ENCODE assay signal across 1 cellular context in the genomic region with DNA sequence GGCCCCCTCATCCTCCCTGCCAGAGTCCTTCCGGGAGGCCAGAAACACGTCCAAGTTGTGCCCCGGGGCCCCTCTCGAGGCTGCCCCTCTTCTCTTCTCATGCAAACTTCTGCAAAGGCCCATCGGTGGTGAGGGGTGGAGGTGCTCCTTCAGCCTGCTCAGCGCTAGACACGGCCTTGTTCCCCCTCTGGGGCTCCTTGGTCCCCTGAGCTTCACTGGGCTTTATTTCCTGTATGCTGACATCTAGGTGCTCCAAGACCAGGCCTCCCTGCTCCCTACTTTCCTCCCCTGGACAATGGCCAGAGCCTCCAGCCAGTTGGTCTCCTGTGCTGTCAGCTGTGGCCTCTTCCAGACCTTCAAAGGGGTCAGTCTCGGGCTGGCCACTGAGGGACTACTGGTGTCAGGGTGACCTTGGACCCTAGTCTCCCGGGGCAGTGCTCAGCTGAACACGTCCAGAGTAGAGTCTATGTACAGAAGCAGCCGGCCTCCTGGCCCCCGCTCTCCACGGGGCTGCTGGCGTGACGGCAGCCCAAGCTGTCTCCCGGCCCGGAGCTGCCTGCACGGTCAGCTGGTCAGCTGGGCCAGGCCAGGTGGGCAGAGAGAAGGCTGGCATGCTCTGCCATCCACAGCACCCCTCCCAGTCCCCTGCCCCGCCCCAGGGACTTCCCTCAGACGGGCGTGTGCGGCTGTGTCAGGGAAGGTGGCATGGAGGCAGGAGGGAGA.
TF ChIP-seq lines count a peak whose summit lies in the region.

No MANE protein-coding gene starts in this region.

TF ChIP-seq in HepG2, 621 proteins besides CTCF, POLR2A, EP300 and RAD21 (continued from another document and continues in another):
- TF ChIP-seq, protein P1, sequence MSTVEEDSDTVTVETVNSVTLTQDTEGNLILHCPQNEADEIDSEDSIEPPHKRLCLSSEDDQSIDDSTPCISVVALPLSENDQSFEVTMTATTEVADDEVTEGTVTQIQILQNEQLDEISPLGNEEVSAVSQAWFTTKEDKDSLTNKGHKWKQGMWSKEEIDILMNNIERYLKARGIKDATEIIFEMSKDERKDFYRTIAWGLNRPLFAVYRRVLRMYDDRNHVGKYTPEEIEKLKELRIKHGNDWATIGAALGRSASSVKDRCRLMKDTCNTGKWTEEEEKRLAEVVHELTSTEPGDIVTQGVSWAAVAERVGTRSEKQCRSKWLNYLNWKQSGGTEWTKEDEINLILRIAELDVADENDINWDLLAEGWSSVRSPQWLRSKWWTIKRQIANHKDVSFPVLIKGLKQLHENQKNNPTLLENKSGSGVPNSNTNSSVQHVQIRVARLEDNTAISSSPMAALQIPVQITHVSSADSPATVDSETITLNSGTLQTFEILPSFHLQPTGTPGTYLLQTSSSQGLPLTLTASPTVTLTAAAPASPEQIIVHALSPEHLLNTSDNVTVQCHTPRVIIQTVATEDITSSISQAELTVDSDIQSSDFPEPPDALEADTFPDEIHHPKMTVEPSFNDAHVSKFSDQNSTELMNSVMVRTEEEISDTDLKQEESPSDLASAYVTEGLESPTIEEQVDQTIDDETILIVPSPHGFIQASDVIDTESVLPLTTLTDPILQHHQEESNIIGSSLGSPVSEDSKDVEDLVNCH (CRISPR knock-in tag; IDR thresholded peaks at IDR 0.05), result no peak
- TF ChIP-seq CENPX (CRISPR knock-in tag; IDR thresholded peaks at IDR 0.05) (no peak), ZNF530 (CRISPR knock-in tag; IDR thresholded peaks at IDR 0.05; ENCODE audit: low read depth) (no peak), GLI4 (CRISPR knock-in tag; IDR thresholded peaks at IDR 0.05; ENCODE audit: borderline replicate concordance) (0 out of 2 replicates have a peak, but pooled peaks have one; percentile 34), ZNF670 (CRISPR knock-in tag; IDR thresholded peaks at IDR 0.05; ENCODE audit: borderline replicate concordance) (no peak; the same call in 1 of the 2 replicates), TGIF2 (CRISPR knock-in tag; IDR thresholded peaks at IDR 0.05) (no peak; the same call in 1 of the 2 replicates), EHMT2 (IDR thresholded peaks at IDR 0.05; ENCODE audit: borderline replicate concordance, low read depth, low read length) (no peak), RCOR2 (CRISPR knock-in tag; IDR thresholded peaks at IDR 0.05) (peak; percentile 47; the same call in 1 of the 2 replicates), KDM2A (CRISPR knock-in tag; IDR thresholded peaks at IDR 0.05; ENCODE audit: borderline replicate concordance, low read depth) (peak; percentile 68; the same call in 1 of the 2 replicates), BCL6 (CRISPR knock-in tag; IDR thresholded peaks at IDR 0.05) (peak; percentile 82), TAF1 (CRISPR knock-in tag; IDR thresholded peaks at IDR 0.05) (no peak), POGZ (CRISPR knock-in tag; IDR thresholded peaks at IDR 0.05) (peak; percentile 49; the same call in 1 of the 2 replicates), SAP130 (CRISPR knock-in tag; IDR thresholded peaks at IDR 0.05; ENCODE audit: low read depth) (peak; percentile 95), ZNF180 (CRISPR knock-in tag; IDR thresholded peaks at IDR 0.05; ENCODE audit: borderline replicate concordance, low read depth) (no peak), ZNF547 (CRISPR knock-in tag; IDR thresholded peaks at IDR 0.05) (peak; percentile 48; the same call in 1 of the 2 replicates), ZNF878 (CRISPR knock-in tag; IDR thresholded peaks at IDR 0.05) (peak; percentile 55; the same call in 1 of the 2 replicates), RBM22 (optimal IDR thresholded peaks at IDR 0.05; ENCODE audit: low read length) (no peak), ATAD3A (CRISPR knock-in tag; IDR thresholded peaks at IDR 0.05) (no peak), PTBP1 (IDR thresholded peaks at IDR 0.05; ENCODE audit: low read depth, low read length, poor library complexity, severe bottlenecking) (peak; percentile 29), DNMT1 (CRISPR knock-in tag; IDR thresholded peaks at IDR 0.05) (no peak), AGO2 (optimal IDR thresholded peaks at IDR 0.05; ENCODE audit: low read depth, low read length) (no peak), ZNF20 (CRISPR knock-in tag; IDR thresholded peaks at IDR 0.05) (no peak), KAT7 (CRISPR knock-in tag; IDR thresholded peaks at IDR 0.05; ENCODE audit: borderline replicate concordance) (no peak), YEATS4 (CRISPR knock-in tag; IDR thresholded peaks at IDR 0.05; ENCODE audit: borderline replicate concordance) (no peak), HDAC1 (CRISPR knock-in tag; IDR thresholded peaks at IDR 0.05) (peak; percentile 95), HMG20A (CRISPR knock-in tag; IDR thresholded peaks at IDR 0.05; ENCODE audit: borderline replicate concordance) (peak; percentile 68; the same call in 1 of the 2 replicates), EZH2 (conservative IDR thresholded peaks at IDR 0.05; ENCODE audit: low read depth, low read length) (no peak), ARID2 (CRISPR knock-in tag; IDR thresholded peaks at IDR 0.05; ENCODE audit: borderline replicate concordance) (no peak), JUNB (CRISPR knock-in tag; IDR thresholded peaks at IDR 0.05; ENCODE audit: borderline replicate concordance) (no peak), CEBPB (IDR thresholded peaks at IDR 0.05; ENCODE audit: borderline replicate concordance, low read depth, low read length) (no peak), NFKBIZ (CRISPR knock-in tag; IDR thresholded peaks at IDR 0.05) (no peak), ZNF629 (CRISPR knock-in tag; conservative IDR thresholded peaks at IDR 0.05) (no peak), ZNF12 (CRISPR knock-in tag; IDR thresholded peaks at IDR 0.05) (no peak)
- TF ChIP-seq, protein P2, sequence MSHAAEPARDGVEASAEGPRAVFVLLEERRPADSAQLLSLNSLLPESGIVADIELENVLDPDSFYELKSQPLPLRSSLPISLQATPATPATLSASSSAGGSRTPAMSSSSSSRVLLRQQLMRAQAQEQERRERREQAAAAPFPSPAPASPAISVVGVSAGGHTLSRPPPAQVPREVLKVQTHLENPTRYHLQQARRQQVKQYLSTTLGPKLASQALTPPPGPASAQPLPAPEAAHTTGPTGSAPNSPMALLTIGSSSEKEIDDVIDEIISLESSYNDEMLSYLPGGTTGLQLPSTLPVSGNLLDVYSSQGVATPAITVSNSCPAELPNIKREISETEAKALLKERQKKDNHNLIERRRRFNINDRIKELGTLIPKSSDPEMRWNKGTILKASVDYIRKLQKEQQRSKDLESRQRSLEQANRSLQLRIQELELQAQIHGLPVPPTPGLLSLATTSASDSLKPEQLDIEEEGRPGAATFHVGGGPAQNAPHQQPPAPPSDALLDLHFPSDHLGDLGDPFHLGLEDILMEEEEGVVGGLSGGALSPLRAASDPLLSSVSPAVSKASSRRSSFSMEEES (CRISPR knock-in tag; IDR thresholded peaks at IDR 0.05), result 0 out of 2 replicates have a peak, but pooled peaks have one; percentile 40
- TF ChIP-seq, protein P3, sequence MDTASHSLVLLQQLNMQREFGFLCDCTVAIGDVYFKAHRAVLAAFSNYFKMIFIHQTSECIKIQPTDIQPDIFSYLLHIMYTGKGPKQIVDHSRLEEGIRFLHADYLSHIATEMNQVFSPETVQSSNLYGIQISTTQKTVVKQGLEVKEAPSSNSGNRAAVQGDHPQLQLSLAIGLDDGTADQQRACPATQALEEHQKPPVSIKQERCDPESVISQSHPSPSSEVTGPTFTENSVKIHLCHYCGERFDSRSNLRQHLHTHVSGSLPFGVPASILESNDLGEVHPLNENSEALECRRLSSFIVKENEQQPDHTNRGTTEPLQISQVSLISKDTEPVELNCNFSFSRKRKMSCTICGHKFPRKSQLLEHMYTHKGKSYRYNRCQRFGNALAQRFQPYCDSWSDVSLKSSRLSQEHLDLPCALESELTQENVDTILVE (CRISPR knock-in tag; IDR thresholded peaks at IDR 0.05), result peak; percentile 71; the same call in 1 of the 2 replicates
- TF ChIP-seq, protein P4, sequence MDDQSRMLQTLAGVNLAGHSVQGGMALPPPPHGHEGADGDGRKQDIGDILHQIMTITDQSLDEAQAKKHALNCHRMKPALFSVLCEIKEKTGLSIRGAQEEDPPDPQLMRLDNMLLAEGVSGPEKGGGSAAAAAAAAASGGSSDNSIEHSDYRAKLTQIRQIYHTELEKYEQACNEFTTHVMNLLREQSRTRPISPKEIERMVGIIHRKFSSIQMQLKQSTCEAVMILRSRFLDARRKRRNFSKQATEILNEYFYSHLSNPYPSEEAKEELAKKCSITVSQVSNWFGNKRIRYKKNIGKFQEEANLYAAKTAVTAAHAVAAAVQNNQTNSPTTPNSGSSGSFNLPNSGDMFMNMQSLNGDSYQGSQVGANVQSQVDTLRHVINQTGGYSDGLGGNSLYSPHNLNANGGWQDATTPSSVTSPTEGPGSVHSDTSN (CRISPR knock-in tag; IDR thresholded peaks at IDR 0.05; ENCODE audit: borderline replicate concordance), result no peak
- TF ChIP-seq, protein P5, sequence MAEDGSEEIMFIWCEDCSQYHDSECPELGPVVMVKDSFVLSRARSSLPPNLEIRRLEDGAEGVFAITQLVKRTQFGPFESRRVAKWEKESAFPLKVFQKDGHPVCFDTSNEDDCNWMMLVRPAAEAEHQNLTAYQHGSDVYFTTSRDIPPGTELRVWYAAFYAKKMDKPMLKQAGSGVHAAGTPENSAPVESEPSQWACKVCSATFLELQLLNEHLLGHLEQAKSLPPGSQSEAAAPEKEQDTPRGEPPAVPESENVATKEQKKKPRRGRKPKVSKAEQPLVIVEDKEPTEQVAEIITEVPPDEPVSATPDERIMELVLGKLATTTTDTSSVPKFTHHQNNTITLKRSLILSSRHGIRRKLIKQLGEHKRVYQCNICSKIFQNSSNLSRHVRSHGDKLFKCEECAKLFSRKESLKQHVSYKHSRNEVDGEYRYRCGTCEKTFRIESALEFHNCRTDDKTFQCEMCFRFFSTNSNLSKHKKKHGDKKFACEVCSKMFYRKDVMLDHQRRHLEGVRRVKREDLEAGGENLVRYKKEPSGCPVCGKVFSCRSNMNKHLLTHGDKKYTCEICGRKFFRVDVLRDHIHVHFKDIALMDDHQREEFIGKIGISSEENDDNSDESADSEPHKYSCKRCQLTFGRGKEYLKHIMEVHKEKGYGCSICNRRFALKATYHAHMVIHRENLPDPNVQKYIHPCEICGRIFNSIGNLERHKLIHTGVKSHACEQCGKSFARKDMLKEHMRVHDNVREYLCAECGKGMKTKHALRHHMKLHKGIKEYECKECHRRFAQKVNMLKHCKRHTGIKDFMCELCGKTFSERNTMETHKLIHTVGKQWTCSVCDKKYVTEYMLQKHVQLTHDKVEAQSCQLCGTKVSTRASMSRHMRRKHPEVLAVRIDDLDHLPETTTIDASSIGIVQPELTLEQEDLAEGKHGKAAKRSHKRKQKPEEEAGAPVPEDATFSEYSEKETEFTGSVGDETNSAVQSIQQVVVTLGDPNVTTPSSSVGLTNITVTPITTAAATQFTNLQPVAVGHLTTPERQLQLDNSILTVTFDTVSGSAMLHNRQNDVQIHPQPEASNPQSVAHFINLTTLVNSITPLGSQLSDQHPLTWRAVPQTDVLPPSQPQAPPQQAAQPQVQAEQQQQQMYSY (CRISPR knock-in tag; IDR thresholded peaks at IDR 0.05), result no peak
- TF ChIP-seq, protein P6, sequence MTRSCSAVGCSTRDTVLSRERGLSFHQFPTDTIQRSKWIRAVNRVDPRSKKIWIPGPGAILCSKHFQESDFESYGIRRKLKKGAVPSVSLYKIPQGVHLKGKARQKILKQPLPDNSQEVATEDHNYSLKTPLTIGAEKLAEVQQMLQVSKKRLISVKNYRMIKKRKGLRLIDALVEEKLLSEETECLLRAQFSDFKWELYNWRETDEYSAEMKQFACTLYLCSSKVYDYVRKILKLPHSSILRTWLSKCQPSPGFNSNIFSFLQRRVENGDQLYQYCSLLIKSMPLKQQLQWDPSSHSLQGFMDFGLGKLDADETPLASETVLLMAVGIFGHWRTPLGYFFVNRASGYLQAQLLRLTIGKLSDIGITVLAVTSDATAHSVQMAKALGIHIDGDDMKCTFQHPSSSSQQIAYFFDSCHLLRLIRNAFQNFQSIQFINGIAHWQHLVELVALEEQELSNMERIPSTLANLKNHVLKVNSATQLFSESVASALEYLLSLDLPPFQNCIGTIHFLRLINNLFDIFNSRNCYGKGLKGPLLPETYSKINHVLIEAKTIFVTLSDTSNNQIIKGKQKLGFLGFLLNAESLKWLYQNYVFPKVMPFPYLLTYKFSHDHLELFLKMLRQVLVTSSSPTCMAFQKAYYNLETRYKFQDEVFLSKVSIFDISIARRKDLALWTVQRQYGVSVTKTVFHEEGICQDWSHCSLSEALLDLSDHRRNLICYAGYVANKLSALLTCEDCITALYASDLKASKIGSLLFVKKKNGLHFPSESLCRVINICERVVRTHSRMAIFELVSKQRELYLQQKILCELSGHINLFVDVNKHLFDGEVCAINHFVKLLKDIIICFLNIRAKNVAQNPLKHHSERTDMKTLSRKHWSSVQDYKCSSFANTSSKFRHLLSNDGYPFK (CRISPR knock-in tag; IDR thresholded peaks at IDR 0.05; ENCODE audit: borderline replicate concordance), result peak; percentile 33; the same call in 1 of the 2 replicates
- TF ChIP-seq, protein P7, sequence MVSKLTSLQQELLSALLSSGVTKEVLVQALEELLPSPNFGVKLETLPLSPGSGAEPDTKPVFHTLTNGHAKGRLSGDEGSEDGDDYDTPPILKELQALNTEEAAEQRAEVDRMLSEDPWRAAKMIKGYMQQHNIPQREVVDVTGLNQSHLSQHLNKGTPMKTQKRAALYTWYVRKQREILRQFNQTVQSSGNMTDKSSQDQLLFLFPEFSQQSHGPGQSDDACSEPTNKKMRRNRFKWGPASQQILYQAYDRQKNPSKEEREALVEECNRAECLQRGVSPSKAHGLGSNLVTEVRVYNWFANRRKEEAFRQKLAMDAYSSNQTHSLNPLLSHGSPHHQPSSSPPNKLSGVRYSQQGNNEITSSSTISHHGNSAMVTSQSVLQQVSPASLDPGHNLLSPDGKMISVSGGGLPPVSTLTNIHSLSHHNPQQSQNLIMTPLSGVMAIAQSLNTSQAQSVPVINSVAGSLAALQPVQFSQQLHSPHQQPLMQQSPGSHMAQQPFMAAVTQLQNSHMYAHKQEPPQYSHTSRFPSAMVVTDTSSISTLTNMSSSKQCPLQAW (CRISPR knock-in tag; IDR thresholded peaks at IDR 0.05), result peak; percentile 92; the same call in 1 of the 2 replicates
- TF ChIP-seq, protein P8, sequence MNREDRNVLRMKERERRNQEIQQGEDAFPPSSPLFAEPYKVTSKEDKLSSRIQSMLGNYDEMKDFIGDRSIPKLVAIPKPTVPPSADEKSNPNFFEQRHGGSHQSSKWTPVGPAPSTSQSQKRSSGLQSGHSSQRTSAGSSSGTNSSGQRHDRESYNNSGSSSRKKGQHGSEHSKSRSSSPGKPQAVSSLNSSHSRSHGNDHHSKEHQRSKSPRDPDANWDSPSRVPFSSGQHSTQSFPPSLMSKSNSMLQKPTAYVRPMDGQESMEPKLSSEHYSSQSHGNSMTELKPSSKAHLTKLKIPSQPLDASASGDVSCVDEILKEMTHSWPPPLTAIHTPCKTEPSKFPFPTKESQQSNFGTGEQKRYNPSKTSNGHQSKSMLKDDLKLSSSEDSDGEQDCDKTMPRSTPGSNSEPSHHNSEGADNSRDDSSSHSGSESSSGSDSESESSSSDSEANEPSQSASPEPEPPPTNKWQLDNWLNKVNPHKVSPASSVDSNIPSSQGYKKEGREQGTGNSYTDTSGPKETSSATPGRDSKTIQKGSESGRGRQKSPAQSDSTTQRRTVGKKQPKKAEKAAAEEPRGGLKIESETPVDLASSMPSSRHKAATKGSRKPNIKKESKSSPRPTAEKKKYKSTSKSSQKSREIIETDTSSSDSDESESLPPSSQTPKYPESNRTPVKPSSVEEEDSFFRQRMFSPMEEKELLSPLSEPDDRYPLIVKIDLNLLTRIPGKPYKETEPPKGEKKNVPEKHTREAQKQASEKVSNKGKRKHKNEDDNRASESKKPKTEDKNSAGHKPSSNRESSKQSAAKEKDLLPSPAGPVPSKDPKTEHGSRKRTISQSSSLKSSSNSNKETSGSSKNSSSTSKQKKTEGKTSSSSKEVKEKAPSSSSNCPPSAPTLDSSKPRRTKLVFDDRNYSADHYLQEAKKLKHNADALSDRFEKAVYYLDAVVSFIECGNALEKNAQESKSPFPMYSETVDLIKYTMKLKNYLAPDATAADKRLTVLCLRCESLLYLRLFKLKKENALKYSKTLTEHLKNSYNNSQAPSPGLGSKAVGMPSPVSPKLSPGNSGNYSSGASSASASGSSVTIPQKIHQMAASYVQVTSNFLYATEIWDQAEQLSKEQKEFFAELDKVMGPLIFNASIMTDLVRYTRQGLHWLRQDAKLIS (CRISPR knock-in tag; IDR thresholded peaks at IDR 0.05), result no peak
